In the genomic region with DNA sequence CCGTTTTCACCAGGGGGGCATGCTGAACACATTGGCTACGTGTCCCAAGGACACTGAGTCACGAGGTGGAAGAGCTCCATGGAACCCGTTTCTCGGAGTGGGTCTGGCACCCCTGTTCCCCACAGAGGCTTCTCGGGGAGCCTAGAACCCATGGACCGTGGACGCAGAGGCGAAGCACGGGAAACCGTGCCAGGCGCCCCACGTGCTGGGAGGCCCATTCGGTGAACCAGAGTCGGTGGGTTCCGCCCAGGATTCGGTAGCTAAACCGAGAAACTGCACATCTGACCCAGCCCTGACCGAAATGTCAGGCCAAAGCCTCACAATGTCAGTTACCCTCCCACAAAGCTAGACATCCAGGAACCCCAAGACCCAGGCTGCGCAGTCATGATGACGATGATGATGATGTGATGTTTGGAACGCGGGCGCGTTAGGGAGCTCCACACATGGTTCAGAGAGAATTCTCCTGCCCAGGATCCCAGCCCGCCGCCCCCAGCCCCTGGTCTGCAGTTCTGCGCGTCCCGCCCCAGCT, we compare ENCODE assay signal across 1 cellular context.
TF ChIP-seq lines count a peak whose summit lies in the region.

No MANE protein-coding gene starts in this region.

TF ChIP-seq in HepG2, 621 proteins besides CTCF, POLR2A, EP300 and RAD21 (continued from another document and continues in another):
- TF ChIP-seq, protein P1, sequence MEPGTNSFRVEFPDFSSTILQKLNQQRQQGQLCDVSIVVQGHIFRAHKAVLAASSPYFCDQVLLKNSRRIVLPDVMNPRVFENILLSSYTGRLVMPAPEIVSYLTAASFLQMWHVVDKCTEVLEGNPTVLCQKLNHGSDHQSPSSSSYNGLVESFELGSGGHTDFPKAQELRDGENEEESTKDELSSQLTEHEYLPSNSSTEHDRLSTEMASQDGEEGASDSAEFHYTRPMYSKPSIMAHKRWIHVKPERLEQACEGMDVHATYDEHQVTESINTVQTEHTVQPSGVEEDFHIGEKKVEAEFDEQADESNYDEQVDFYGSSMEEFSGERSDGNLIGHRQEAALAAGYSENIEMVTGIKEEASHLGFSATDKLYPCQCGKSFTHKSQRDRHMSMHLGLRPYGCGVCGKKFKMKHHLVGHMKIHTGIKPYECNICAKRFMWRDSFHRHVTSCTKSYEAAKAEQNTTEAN (CRISPR knock-in tag; conservative IDR thresholded peaks at IDR 0.05), result no peak
- TF ChIP-seq SIX4 (CRISPR knock-in tag; IDR thresholded peaks at IDR 0.05) (no peak), LCORL (IDR thresholded peaks at IDR 0.05) (no peak), LCORL (CRISPR knock-in tag; IDR thresholded peaks at IDR 0.05) (peak; percentile 66; the same call in 1 of the 2 replicates), ZBTB8A (CRISPR knock-in tag; IDR thresholded peaks at IDR 0.05; ENCODE audit: borderline replicate concordance, low read depth) (no peak; the same call in 1 of the 2 replicates), JARID2 (CRISPR knock-in tag; IDR thresholded peaks at IDR 0.05; ENCODE audit: insufficient replicate concordance) (no peak), SNRNP70 (IDR thresholded peaks at IDR 0.05; ENCODE audit: low read depth, low read length) (no peak), ZNF790 (CRISPR knock-in tag; IDR thresholded peaks at IDR 0.05; ENCODE audit: borderline replicate concordance) (no peak), ZNF333 (CRISPR knock-in tag; IDR thresholded peaks at IDR 0.05; ENCODE audit: borderline replicate concordance) (no peak), EED (CRISPR knock-in tag; IDR thresholded peaks at IDR 0.05) (peak; percentile 66), ZNF562 (CRISPR knock-in tag; IDR thresholded peaks at IDR 0.05; ENCODE audit: borderline replicate concordance) (no peak), MYC (CRISPR knock-in tag; IDR thresholded peaks at IDR 0.05; ENCODE audit: borderline replicate concordance) (peak; percentile 52; the same call in 1 of the 2 replicates), ZBTB1 (CRISPR knock-in tag; IDR thresholded peaks at IDR 0.05; ENCODE audit: borderline replicate concordance) (no peak), ZNF329 (CRISPR knock-in tag; IDR thresholded peaks at IDR 0.05; ENCODE audit: low read depth) (no peak), ZNF468 (CRISPR knock-in tag; IDR thresholded peaks at IDR 0.05) (no peak), KDM1A (CRISPR knock-in tag; IDR thresholded peaks at IDR 0.05) (no peak), ZNF460 (CRISPR knock-in tag; IDR thresholded peaks at IDR 0.05; ENCODE audit: borderline replicate concordance) (no peak), CREB1 (IDR thresholded peaks at IDR 0.05) (peak; percentile 69), CREB1 (CRISPR knock-in tag; IDR thresholded peaks at IDR 0.05) (no peak), SRY (CRISPR knock-in tag; IDR thresholded peaks at IDR 0.05) (peak; percentile 60; the same call in 1 of the 2 replicates), SAFB2 (CRISPR knock-in tag; IDR thresholded peaks at IDR 0.05; ENCODE audit: borderline replicate concordance, low read depth) (no peak), NR1H2 (CRISPR knock-in tag; IDR thresholded peaks at IDR 0.05; ENCODE audit: borderline replicate concordance, low read depth) (no peak), ZNF296 (CRISPR knock-in tag; conservative IDR thresholded peaks at IDR 0.05) (no peak), NFIB (CRISPR knock-in tag; IDR thresholded peaks at IDR 0.05; ENCODE audit: borderline replicate concordance) (no peak), RFXAP (CRISPR knock-in tag; IDR thresholded peaks at IDR 0.05; ENCODE audit: borderline replicate concordance) (peak; percentile 26; the same call in 1 of the 2 replicates), TBX2 (CRISPR knock-in tag; IDR thresholded peaks at IDR 0.05; ENCODE audit: borderline replicate concordance) (peak; percentile 41; the same call in 1 of the 2 replicates), MXI1 (IDR thresholded peaks at IDR 0.05; ENCODE audit: borderline replicate concordance, low read depth, low read length) (no peak), HNRNPLL (IDR thresholded peaks at IDR 0.05; ENCODE audit: low read depth, low read length, poor library complexity, severe bottlenecking) (no peak), AGO2 (optimal IDR thresholded peaks at IDR 0.05; ENCODE audit: low read depth, low read length) (no peak)
- TF ChIP-seq, protein P2, sequence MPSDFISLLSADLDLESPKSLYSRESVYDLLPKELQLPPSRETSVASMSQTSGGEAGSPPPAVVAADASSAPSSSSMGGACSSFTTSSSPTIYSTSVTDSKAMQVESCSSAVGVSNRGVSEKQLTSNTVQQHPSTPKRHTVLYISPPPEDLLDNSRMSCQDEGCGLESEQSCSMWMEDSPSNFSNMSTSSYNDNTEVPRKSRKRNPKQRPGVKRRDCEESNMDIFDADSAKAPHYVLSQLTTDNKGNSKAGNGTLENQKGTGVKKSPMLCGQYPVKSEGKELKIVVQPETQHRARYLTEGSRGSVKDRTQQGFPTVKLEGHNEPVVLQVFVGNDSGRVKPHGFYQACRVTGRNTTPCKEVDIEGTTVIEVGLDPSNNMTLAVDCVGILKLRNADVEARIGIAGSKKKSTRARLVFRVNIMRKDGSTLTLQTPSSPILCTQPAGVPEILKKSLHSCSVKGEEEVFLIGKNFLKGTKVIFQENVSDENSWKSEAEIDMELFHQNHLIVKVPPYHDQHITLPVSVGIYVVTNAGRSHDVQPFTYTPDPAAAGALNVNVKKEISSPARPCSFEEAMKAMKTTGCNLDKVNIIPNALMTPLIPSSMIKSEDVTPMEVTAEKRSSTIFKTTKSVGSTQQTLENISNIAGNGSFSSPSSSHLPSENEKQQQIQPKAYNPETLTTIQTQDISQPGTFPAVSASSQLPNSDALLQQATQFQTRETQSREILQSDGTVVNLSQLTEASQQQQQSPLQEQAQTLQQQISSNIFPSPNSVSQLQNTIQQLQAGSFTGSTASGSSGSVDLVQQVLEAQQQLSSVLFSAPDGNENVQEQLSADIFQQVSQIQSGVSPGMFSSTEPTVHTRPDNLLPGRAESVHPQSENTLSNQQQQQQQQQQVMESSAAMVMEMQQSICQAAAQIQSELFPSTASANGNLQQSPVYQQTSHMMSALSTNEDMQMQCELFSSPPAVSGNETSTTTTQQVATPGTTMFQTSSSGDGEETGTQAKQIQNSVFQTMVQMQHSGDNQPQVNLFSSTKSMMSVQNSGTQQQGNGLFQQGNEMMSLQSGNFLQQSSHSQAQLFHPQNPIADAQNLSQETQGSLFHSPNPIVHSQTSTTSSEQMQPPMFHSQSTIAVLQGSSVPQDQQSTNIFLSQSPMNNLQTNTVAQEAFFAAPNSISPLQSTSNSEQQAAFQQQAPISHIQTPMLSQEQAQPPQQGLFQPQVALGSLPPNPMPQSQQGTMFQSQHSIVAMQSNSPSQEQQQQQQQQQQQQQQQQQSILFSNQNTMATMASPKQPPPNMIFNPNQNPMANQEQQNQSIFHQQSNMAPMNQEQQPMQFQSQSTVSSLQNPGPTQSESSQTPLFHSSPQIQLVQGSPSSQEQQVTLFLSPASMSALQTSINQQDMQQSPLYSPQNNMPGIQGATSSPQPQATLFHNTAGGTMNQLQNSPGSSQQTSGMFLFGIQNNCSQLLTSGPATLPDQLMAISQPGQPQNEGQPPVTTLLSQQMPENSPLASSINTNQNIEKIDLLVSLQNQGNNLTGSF (CRISPR knock-in tag; IDR thresholded peaks at IDR 0.05), result 0 out of 2 replicates have a peak, but pooled peaks have one; percentile 34
- TF ChIP-seq, protein P3, sequence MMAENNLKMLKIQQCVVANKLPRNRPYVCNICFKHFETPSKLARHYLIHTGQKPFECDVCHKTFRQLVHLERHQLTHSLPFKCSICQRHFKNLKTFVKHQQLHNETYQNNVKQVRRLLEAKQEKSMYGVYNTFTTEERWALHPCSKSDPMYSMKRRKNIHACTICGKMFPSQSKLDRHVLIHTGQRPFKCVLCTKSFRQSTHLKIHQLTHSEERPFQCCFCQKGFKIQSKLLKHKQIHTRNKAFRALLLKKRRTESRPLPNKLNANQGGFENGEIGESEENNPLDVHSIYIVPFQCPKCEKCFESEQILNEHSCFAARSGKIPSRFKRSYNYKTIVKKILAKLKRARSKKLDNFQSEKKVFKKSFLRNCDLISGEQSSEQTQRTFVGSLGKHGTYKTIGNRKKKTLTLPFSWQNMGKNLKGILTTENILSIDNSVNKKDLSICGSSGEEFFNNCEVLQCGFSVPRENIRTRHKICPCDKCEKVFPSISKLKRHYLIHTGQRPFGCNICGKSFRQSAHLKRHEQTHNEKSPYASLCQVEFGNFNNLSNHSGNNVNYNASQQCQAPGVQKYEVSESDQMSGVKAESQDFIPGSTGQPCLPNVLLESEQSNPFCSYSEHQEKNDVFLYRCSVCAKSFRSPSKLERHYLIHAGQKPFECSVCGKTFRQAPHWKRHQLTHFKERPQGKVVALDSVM (CRISPR knock-in tag; IDR thresholded peaks at IDR 0.05), result no peak
- TF ChIP-seq, protein P4, sequence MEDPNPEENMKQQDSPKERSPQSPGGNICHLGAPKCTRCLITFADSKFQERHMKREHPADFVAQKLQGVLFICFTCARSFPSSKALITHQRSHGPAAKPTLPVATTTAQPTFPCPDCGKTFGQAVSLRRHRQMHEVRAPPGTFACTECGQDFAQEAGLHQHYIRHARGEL (CRISPR knock-in tag; IDR thresholded peaks at IDR 0.05), result no peak
- TF ChIP-seq, protein P5, sequence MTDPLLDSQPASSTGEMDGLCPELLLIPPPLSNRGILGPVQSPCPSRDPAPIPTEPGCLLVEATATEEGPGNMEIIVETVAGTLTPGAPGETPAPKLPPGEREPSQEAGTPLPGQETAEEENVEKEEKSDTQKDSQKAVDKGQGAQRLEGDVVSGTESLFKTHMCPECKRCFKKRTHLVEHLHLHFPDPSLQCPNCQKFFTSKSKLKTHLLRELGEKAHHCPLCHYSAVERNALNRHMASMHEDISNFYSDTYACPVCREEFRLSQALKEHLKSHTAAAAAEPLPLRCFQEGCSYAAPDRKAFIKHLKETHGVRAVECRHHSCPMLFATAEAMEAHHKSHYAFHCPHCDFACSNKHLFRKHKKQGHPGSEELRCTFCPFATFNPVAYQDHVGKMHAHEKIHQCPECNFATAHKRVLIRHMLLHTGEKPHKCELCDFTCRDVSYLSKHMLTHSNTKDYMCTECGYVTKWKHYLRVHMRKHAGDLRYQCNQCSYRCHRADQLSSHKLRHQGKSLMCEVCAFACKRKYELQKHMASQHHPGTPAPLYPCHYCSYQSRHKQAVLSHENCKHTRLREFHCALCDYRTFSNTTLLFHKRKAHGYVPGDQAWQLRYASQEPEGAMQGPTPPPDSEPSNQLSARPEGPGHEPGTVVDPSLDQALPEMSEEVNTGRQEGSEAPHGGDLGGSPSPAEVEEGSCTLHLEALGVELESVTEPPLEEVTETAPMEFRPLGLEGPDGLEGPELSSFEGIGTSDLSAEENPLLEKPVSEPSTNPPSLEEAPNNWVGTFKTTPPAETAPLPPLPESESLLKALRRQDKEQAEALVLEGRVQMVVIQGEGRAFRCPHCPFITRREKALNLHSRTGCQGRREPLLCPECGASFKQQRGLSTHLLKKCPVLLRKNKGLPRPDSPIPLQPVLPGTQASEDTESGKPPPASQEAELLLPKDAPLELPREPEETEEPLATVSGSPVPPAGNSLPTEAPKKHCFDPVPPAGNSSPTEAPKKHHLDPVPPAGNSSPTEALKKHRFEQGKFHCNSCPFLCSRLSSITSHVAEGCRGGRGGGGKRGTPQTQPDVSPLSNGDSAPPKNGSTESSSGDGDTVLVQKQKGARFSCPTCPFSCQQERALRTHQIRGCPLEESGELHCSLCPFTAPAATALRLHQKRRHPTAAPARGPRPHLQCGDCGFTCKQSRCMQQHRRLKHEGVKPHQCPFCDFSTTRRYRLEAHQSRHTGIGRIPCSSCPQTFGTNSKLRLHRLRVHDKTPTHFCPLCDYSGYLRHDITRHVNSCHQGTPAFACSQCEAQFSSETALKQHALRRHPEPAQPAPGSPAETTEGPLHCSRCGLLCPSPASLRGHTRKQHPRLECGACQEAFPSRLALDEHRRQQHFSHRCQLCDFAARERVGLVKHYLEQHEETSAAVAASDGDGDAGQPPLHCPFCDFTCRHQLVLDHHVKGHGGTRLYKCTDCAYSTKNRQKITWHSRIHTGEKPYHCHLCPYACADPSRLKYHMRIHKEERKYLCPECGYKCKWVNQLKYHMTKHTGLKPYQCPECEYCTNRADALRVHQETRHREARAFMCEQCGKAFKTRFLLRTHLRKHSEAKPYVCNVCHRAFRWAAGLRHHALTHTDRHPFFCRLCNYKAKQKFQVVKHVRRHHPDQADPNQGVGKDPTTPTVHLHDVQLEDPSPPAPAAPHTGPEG (CRISPR knock-in tag; IDR thresholded peaks at IDR 0.05), result peak; percentile 31; the same call in 1 of the 2 replicates
- TF ChIP-seq, protein P6, sequence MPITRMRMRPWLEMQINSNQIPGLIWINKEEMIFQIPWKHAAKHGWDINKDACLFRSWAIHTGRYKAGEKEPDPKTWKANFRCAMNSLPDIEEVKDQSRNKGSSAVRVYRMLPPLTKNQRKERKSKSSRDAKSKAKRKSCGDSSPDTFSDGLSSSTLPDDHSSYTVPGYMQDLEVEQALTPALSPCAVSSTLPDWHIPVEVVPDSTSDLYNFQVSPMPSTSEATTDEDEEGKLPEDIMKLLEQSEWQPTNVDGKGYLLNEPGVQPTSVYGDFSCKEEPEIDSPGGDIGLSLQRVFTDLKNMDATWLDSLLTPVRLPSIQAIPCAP (CRISPR knock-in tag; IDR thresholded peaks at IDR 0.05; ENCODE audit: low read depth), result no peak
- TF ChIP-seq, protein P7, sequence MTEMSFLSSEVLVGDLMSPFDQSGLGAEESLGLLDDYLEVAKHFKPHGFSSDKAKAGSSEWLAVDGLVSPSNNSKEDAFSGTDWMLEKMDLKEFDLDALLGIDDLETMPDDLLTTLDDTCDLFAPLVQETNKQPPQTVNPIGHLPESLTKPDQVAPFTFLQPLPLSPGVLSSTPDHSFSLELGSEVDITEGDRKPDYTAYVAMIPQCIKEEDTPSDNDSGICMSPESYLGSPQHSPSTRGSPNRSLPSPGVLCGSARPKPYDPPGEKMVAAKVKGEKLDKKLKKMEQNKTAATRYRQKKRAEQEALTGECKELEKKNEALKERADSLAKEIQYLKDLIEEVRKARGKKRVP (CRISPR knock-in tag; IDR thresholded peaks at IDR 0.05), result peak in 1 of 2 experiments; percentile 4; a peak in 1 of 4 replicates
- TF ChIP-seq, protein P8, sequence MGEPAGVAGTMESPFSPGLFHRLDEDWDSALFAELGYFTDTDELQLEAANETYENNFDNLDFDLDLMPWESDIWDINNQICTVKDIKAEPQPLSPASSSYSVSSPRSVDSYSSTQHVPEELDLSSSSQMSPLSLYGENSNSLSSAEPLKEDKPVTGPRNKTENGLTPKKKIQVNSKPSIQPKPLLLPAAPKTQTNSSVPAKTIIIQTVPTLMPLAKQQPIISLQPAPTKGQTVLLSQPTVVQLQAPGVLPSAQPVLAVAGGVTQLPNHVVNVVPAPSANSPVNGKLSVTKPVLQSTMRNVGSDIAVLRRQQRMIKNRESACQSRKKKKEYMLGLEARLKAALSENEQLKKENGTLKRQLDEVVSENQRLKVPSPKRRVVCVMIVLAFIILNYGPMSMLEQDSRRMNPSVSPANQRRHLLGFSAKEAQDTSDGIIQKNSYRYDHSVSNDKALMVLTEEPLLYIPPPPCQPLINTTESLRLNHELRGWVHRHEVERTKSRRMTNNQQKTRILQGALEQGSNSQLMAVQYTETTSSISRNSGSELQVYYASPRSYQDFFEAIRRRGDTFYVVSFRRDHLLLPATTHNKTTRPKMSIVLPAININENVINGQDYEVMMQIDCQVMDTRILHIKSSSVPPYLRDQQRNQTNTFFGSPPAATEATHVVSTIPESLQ (CRISPR knock-in tag; conservative IDR thresholded peaks at IDR 0.05), result no peak
- TF ChIP-seq, protein P9, sequence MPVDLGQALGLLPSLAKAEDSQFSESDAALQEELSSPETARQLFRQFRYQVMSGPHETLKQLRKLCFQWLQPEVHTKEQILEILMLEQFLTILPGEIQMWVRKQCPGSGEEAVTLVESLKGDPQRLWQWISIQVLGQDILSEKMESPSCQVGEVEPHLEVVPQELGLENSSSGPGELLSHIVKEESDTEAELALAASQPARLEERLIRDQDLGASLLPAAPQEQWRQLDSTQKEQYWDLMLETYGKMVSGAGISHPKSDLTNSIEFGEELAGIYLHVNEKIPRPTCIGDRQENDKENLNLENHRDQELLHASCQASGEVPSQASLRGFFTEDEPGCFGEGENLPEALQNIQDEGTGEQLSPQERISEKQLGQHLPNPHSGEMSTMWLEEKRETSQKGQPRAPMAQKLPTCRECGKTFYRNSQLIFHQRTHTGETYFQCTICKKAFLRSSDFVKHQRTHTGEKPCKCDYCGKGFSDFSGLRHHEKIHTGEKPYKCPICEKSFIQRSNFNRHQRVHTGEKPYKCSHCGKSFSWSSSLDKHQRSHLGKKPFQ (CRISPR knock-in tag; IDR thresholded peaks at IDR 0.05; ENCODE audit: insufficient replicate concordance), result peak; percentile 30
